In the genomic region with DNA sequence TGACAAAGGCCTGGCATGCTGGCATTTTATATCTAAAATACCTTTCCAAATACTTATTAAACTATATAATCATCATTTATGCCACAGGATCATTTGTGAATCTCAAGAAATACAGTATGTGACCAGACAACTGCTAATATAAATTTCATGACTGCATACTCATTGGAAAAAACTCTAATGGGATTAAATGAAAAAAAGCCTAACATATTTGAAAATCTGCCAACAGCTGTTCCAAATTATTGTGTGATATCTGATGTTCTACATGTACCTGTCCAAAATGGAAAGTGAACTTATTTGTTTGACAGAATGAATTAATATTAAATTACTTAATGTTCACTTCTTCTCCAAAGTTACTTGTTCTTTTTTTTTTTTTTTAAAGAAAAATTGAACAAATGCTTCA, we compare ENCODE assay signal across 18 cellular contexts.
DNase-seq lines count a peak whose midpoint lies in the region; ATAC-seq, FAIRE-seq and TF ChIP-seq lines count a peak whose summit lies in the region.
"Had no signal": no experiment of that assay in that cellular context is flagged by ENCODE, and none has a peak within 500 bp of the region (broad histone marks: within the 10 kb centered on the region; RNA-seq: fewer than 3 reads in every experiment).

No MANE protein-coding gene starts in this region.

- H3K4me3 ChIP-seq in A549 (no peak overlapping the region), HCT116 (replicated peaks in 1 of 2; ENCODE audit: low read depth in 1 of 2, low read length in 2 of 2) (no peak overlapping the region), fibroblast of the aortic adventitia (ENCODE audit: low read depth, low read length) (no peak overlapping the region), left ventricle myocardium inferior (no peak overlapping the region)
- H3K4me3 ChIP-seq: cardiac muscle cell, gastroesophageal sphincter, prostate gland had no signal

- peak overlapping the region; percentile 68 for H3K4me2 ChIP-seq in A549
- peak overlapping the region; percentile 40; the same call in 1 of the 2 replicates for H3K4me2 ChIP-seq in HCT116 (ENCODE audit: low read length)

- intact Hi-C loops in HCT116 (cut with micrococcal nuclease) (no loop called here), left ventricle myocardium inferior (cut with micrococcal nuclease) (no loop called here)

- H4K20me1 ChIP-seq in HCT116 (ENCODE audit: insufficient read depth): no peaks in the 10 kb centered on the region

- no peaks in the 10 kb centered on the region for H3K9me2 ChIP-seq in HCT116 (ENCODE audit: insufficient read depth)

- no peak for FAIRE-seq in A549 (lab: Jason Lieb, UNC)

- no peak for DNase-seq in A549 (ENCODE audit: low read depth in 1 of 2, low spot score in 1 of 2)
- DNase-seq in HCT116 (ENCODE audit: low read depth, low spot score): no peak
- peak; percentile 40 for DNase-seq in amniotic epithelial cell (ENCODE audit: low read depth)
- DNase-seq in fibroblast of the aortic adventitia (ENCODE audit: low read depth): peak; percentile 73
- DNase-seq in GM13976 (ENCODE audit: low spot score): no peak
- no peak for DNase-seq in left ventricle myocardium inferior
- no peak for DNase-seq in HPDE6-E6E7 (ENCODE audit: extremely low spot score)
- DNase-seq: activated naive CD4-positive, alpha-beta T cell; Caco-2; effector memory CD8-positive, alpha-beta T cell; GDM1; naive B cell; NCI-H1694; SHP77 treated with DMSO at 0.1 percent for 48 hours had no signal

- H2AFZ ChIP-seq in HCT116 (ENCODE audit: low read depth, low read length, poor library complexity, severe bottlenecking): no peak overlapping the region

- no peak for TF ChIP-seq POLR2A in A549 (IDR thresholded peaks at IDR 0.05; ENCODE audit: low read length)
- no peak for TF ChIP-seq POLR2A in HCT116 (IDR thresholded peaks at IDR 0.05; ENCODE audit: borderline replicate concordance, extremely low read depth, insufficient read depth, insufficient read length)

- H3K27ac ChIP-seq in A549 (peak overlapping the region; percentile 82 to 91), HCT116 (ENCODE audit: low read depth, low read length) (no peak overlapping the region), left ventricle myocardium inferior (replicated peaks) (no peak overlapping the region)
- H3K27ac ChIP-seq: cardiac muscle cell, prostate gland had no signal

- POLR2A ChIA-PET in A549 (lab: Yijun Ruan, JAX) (interaction anchor here (1.1 to 1.6 kb wide), 2 partner anchors 42 to 1113 kb away, joined by 3 to 5 read pairs; partner anchors contain the start of gene IRX5), HCT116 (lab: Charles Lee) (no interaction called here)

- no peak for TF ChIP-seq CTCF in A549 (IDR thresholded peaks at IDR 0.05)
- no peak for TF ChIP-seq CTCF in HCT116 (IDR thresholded peaks at IDR 0.05 in 2 of 3, conservative IDR thresholded peaks at IDR 0.05 in 1 of 3; ENCODE audit: borderline replicate concordance in 1 of 3, insufficient read depth in 1 of 3, low read depth in 2 of 3, low read length in 2 of 3)
- no peak for TF ChIP-seq CTCF in fibroblast of the aortic adventitia (IDR thresholded peaks at IDR 0.05; ENCODE audit: insufficient read depth, low read length)
- no peak for TF ChIP-seq CTCF in GM13976 (IDR thresholded peaks at IDR 0.05; ENCODE audit: borderline replicate concordance, control extremely low read depth, extremely low read depth, insufficient read depth, missing control alignments)
- no peak for TF ChIP-seq CTCF in left ventricle myocardium inferior (IDR thresholded peaks at IDR 0.05; ENCODE audit: borderline replicate concordance)

- H3K9me3 ChIP-seq in A549 (no peaks in the 10 kb centered on the region), HCT116 (ENCODE audit: control insufficient read depth in 1 of 2, insufficient read depth in 1 of 2, low read depth in 1 of 2, low read length in 2 of 2) (no peaks in the 10 kb centered on the region), left ventricle myocardium inferior (replicated peaks) (no peaks in the 10 kb centered on the region)
- H3K9me3 ChIP-seq: Caco-2, gastroesophageal sphincter, prostate gland had no signal

- no peaks in the 10 kb centered on the region for H3K27me3 ChIP-seq in HCT116 (ENCODE audit: insufficient read depth, low read length)
- no peaks in the 10 kb centered on the region for H3K27me3 ChIP-seq in left ventricle myocardium inferior (ENCODE audit: low read depth)
- H3K27me3 ChIP-seq: cardiac muscle cell, gastroesophageal sphincter had no signal

- no peak overlapping the region for H3K9ac ChIP-seq in HCT116 (ENCODE audit: low read length)

- H3K36me3 ChIP-seq in HCT116 (ENCODE audit: control insufficient read depth in 1 of 2, insufficient read depth in 2 of 2, low read length in 2 of 2) (no peaks in the 10 kb centered on the region), left ventricle myocardium inferior (peaks cover 19% of the 10 kb centered on the region)
- H3K36me3 ChIP-seq: cardiac muscle cell, prostate gland had no signal

- ATAC-seq in A549 (no peak), HCT116 (no peak), HG03439 (IDR thresholded peaks at IDR 0.05; ENCODE audit: unreplicated experiment) (no peak)
- ATAC-seq: effector memory CD8-positive, alpha-beta T cell had no signal

- in situ Hi-C loops in GM13976 (cut with MboI; ENCODE audit: low sequenced_read_pairs, unreplicated experiment): no loop called here

- TF ChIP-seq EP300 in A549 (IDR thresholded peaks at IDR 0.05): no peak

- RAD21 ChIA-PET in HCT116 (lab: Charles Lee; ENCODE audit: low non-redundant PET in 1 of 2, low total read pairs in 2 of 2, uncharacterized antibody in 2 of 2, unreplicated experiment in 2 of 2): no interaction called here

- CTCF ChIA-PET in A549 (lab: Yijun Ruan, JAX): interaction anchor here (1.7 kb wide), 1 partner anchor 46 kb away, joined by 4 read pairs; no protein-coding TSS in a partner anchor
- CTCF ChIA-PET in HCT116 (lab: Charles Lee): no interaction called here

- TF ChIP-seq RAD21 in A549 (conservative IDR thresholded peaks at IDR 0.05 in 1 of 2, IDR thresholded peaks at IDR 0.05 in 1 of 2): no peak
- TF ChIP-seq RAD21 in HCT116 (IDR thresholded peaks at IDR 0.05; ENCODE audit: low read depth): no peak

- H3K4me1 ChIP-seq in A549 (peaks cover 50% of the 10 kb centered on the region), HCT116 (ENCODE audit: control insufficient read depth in 1 of 2, insufficient read depth in 2 of 2, low read length in 2 of 2) (peaks cover 28 to 42% of the 10 kb centered on the region in 2 experiments), left ventricle myocardium inferior (peaks cover 21% of the 10 kb centered on the region)
- H3K4me1 ChIP-seq: prostate gland had no signal

- no peaks in the 10 kb centered on the region; the same call in 1 of the 2 replicates for H3K79me2 ChIP-seq in HCT116 (ENCODE audit: insufficient read depth, low read length)

- no TSS peak for BruUV-seq in HCT116 (replicated peaks; lab: Mats Ljungman, UMichigan)

TF ChIP-seq in A549, 52 proteins besides CTCF, POLR2A, EP300 and RAD21:
- TF ChIP-seq NR3C1 (IDR thresholded peaks at IDR 0.05): no peak

TF ChIP-seq in HCT116, 20 proteins besides CTCF, POLR2A, EP300 and RAD21 (continues in another document):
- TF ChIP-seq ZNF274 (IDR thresholded peaks at IDR 0.05; ENCODE audit: low read depth, low read length) (no peak), YY1 (IDR thresholded peaks at IDR 0.05; ENCODE audit: extremely low read depth, insufficient replicate concordance, low read depth, low read length) (no peak), JUND (IDR thresholded peaks at IDR 0.05) (no peak), ATF3 (IDR thresholded peaks at IDR 0.05) (no peak), REST (IDR thresholded peaks at IDR 0.05; ENCODE audit: low read depth) (no peak), SP1 (IDR thresholded peaks at IDR 0.05; ENCODE audit: low read depth) (no peak), SRF (IDR thresholded peaks at IDR 0.05; ENCODE audit: low read depth) (no peak), ELF1 (IDR thresholded peaks at IDR 0.05; ENCODE audit: borderline replicate concordance, low read depth) (no peak), ZFX (IDR thresholded peaks at IDR 0.05) (no peak), CEBPB (IDR thresholded peaks at IDR 0.05; ENCODE audit: low read depth) (no peak), EGR1 (IDR thresholded peaks at IDR 0.05; ENCODE audit: low read depth) (no peak), EZH2 (IDR thresholded peaks at IDR 0.05) (no peak)
- TF ChIP-seq, protein P1, sequence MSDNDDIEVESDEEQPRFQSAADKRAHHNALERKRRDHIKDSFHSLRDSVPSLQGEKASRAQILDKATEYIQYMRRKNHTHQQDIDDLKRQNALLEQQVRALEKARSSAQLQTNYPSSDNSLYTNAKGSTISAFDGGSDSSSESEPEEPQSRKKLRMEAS (IDR thresholded peaks at IDR 0.05): no peak

Comparison
In these comparisons a context has a peak if more than half of its experiments do, and no peak if none do; other contexts are left out.
1. DNase-seq: peak in amniotic epithelial cell (single experiment) and fibroblast of the aortic adventitia (single experiment); none in A549 (0 of 2), HCT116 (single experiment), GM13976 (single experiment), left ventricle myocardium inferior (single experiment) and HPDE6-E6E7 (single experiment).
2. H3K27ac ChIP-seq: peak in A549 (2 of 2); none in HCT116 (single experiment) and left ventricle myocardium inferior (single experiment).